In genomic region chr10:100346765-100347567, GRCh38 we compare ENCODE assay signal across 8 cellular contexts.
DNase-seq lines count a peak whose midpoint lies in the region; ATAC-seq and TF ChIP-seq lines count a peak whose summit lies in the region.

TSS of gene SCD (plus strand) at chr10:100347233. CDS start at chr10:100347505, 272 bp downstream.

- ATAC-seq in GM19035 (IDR thresholded peaks at IDR 0.05; ENCODE audit: unreplicated experiment) (peak; percentile 90), HG03342 (IDR thresholded peaks at IDR 0.05; ENCODE audit: unreplicated experiment) (peak; percentile 93)

- peak within 1 kb of the TSS; percentile 80 for H3K27ac ChIP-seq in caudate nucleus (ENCODE audit: low read depth, low read length)

- TF ChIP-seq CTCF in AG09309 (IDR thresholded peaks at IDR 0.05; ENCODE audit: control insufficient read depth, insufficient read depth, low read depth, low read length, missing control alignments) = no peak

- peak within 1 kb of the TSS; percentile 86 for H3K4me3 ChIP-seq in AG09309 (ENCODE audit: control insufficient read depth, low read depth, low read length)

- DNase-seq in AG09309 (ENCODE audit: low read depth) (no peak), NCI-H345 treated with DMSO at 0.1 percent for 48 hours (lab: John Stamatoyannopoulos, UW; ENCODE audit: unreplicated experiment) (peak; percentile 88), caudate nucleus (lab: John Stamatoyannopoulos, UW) (peak; percentile 46 to 98 (median 93)), iris pigment epithelial cell (ENCODE audit: low read depth) (peak; percentile 92)
- peak; percentile 14 to 46 (median 24) for DNase-seq in activated CD4-positive, CD25-positive, alpha-beta regulatory T cell (lab: John Stamatoyannopoulos, UW)
- peak; percentile 61 to 82 for DNase-seq in stimulated activated CD4-positive, alpha-beta T cell treated with anti-CD3 and anti-CD28 coated beads, Interleukin-12 subunit alpha, Interleukin-12 subunit beta, amount 100 ng/mL, for 24 hours (ENCODE audit: low read depth in 2 of 2)
